In genomic region chr14:104152246-104152575, GRCh38 we compare ENCODE assay signal across 1 cellular context.
TF ChIP-seq lines count a peak whose summit lies in the region.

No MANE protein-coding gene starts in this region.

TF ChIP-seq in H1, 55 proteins besides CTCF, POLR2A, EP300 and RAD21:
- no peak for TF ChIP-seq ATF3 (IDR thresholded peaks at IDR 0.05; ENCODE audit: insufficient read depth, low read depth, low read length)
- TF ChIP-seq USF2 (IDR thresholded peaks at IDR 0.05; ENCODE audit: low read length) = no peak
- TF ChIP-seq BACH1 (IDR thresholded peaks at IDR 0.05; ENCODE audit: low read length) = no peak
- no peak for TF ChIP-seq BCL11A (IDR thresholded peaks at IDR 0.05; ENCODE audit: low read depth in 2 of 2, low read length in 2 of 2)
- no peak for TF ChIP-seq SIX5 (IDR thresholded peaks at IDR 0.05; ENCODE audit: low read depth, low read length)
- TF ChIP-seq RNF2 (IDR thresholded peaks at IDR 0.05; ENCODE audit: borderline replicate concordance, low read depth, low read length, missing control alignments, poor library complexity, severe bottlenecking) = no peak
- no peak for TF ChIP-seq CBX5 (IDR thresholded peaks at IDR 0.05; ENCODE audit: low read depth, low read length)
- TF ChIP-seq E2F6 (IDR thresholded peaks at IDR 0.05) = no peak
- TF ChIP-seq HDAC2 (IDR thresholded peaks at IDR 0.05; ENCODE audit: borderline replicate concordance in 1 of 2, low read depth in 2 of 2, low read length in 2 of 2) = no peak
